Comparison of ENCODE assay signal across 1 cellular context in genomic region chr11:65817815-65818680, GRCh38.
TF ChIP-seq lines count a peak whose summit lies in the region.

No MANE protein-coding gene starts in this region.

TF ChIP-seq in K562, 482 proteins besides CTCF, POLR2A, EP300 and RAD21 (continued from another document and continues in another):
- TF ChIP-seq, protein P1, sequence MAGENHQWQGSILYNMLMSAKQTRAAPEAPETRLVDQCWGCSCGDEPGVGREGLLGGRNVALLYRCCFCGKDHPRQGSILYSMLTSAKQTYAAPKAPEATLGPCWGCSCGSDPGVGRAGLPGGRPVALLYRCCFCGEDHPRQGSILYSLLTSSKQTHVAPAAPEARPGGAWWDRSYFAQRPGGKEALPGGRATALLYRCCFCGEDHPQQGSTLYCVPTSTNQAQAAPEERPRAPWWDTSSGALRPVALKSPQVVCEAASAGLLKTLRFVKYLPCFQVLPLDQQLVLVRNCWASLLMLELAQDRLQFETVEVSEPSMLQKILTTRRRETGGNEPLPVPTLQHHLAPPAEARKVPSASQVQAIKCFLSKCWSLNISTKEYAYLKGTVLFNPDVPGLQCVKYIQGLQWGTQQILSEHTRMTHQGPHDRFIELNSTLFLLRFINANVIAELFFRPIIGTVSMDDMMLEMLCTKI (IDR thresholded peaks at IDR 0.05; ENCODE audit: partially characterized antibody): no peak
- TF ChIP-seq ZBTB8A (IDR thresholded peaks at IDR 0.05; ENCODE audit: partially characterized antibody) (no peak), CBX2 (IDR thresholded peaks at IDR 0.05; ENCODE audit: insufficient read depth, low read length, poor library complexity, severe bottlenecking) (no peak), SMAD1 (IDR thresholded peaks at IDR 0.05; ENCODE audit: low read depth, low read length, partially characterized antibody) (no peak), HNRNPH1 (optimal IDR thresholded peaks at IDR 0.05; ENCODE audit: low read depth, low read length) (no peak), RBM34 (IDR thresholded peaks at IDR 0.05; ENCODE audit: borderline replicate concordance, insufficient read depth, low read length) (no peak), HSF4 (CRISPR knock-in tag; IDR thresholded peaks at IDR 0.05; ENCODE audit: borderline replicate concordance) (no peak), MEF2D (tag; conservative IDR thresholded peaks at IDR 0.05; ENCODE audit: low read depth) (no peak), PTBP1 (IDR thresholded peaks at IDR 0.05; ENCODE audit: low read depth, low read length) (0 out of 2 replicates have a peak, but pooled peaks have one; percentile 40), RBM22 (IDR thresholded peaks at IDR 0.05; ENCODE audit: low read depth, low read length, poor library complexity, severe bottlenecking) (no peak), ZNF778 (CRISPR knock-in tag; IDR thresholded peaks at IDR 0.05) (no peak), ZNF609 (CRISPR knock-in tag; IDR thresholded peaks at IDR 0.05; ENCODE audit: borderline replicate concordance) (no peak; the same call in 1 of the 2 replicates), CBX3 (IDR thresholded peaks at IDR 0.05; ENCODE audit: borderline replicate concordance in 1 of 2, low read length in 2 of 2) (peak in 1 of 2 experiments; percentile 80; a peak in 1 of 3 replicates), PCBP1 (IDR thresholded peaks at IDR 0.05; ENCODE audit: low read depth, low read length, poor library complexity, severe bottlenecking) (no peak), POLR2G (IDR thresholded peaks at IDR 0.05; ENCODE audit: low read depth, low read length) (peak; percentile 67), HMGN3 (IDR thresholded peaks at IDR 0.05; ENCODE audit: borderline replicate concordance, extremely low read depth, insufficient read length, low read depth, low read length) (peak; percentile 75), ZKSCAN3 (CRISPR knock-in tag; IDR thresholded peaks at IDR 0.05) (no peak), PHTF2 (CRISPR knock-in tag; IDR thresholded peaks at IDR 0.05) (no peak), DPF2 (IDR thresholded peaks at IDR 0.05) (no peak), ZNF124 (CRISPR knock-in tag; IDR thresholded peaks at IDR 0.05) (no peak), ZNF707 (CRISPR knock-in tag; conservative IDR thresholded peaks at IDR 0.05) (no peak), GATA2 (CRISPR knock-in tag; IDR thresholded peaks at IDR 0.05) (no peak), THAP12 (CRISPR knock-in tag; IDR thresholded peaks at IDR 0.05) (peak; percentile 16; the same call in 1 of the 2 replicates), RUNX1 (IDR thresholded peaks at IDR 0.05; ENCODE audit: low read depth) (no peak), THRAP3 (IDR thresholded peaks at IDR 0.05; ENCODE audit: borderline replicate concordance) (no peak), NR2C2 (CRISPR knock-in tag; IDR thresholded peaks at IDR 0.05) (no peak), NR2C2 (tag; IDR thresholded peaks at IDR 0.05) (peak; percentile 84), HES1 (IDR thresholded peaks at IDR 0.05; ENCODE audit: low read depth) (no peak), RCOR1 (IDR thresholded peaks at IDR 0.05; ENCODE audit: borderline replicate concordance in 1 of 2, low read depth in 2 of 2, low read length in 2 of 2) (peak; percentile 48 to 95; a peak in 3 of 4 replicates), PPARD (CRISPR knock-in tag; IDR thresholded peaks at IDR 0.05) (no peak), ZKSCAN1 (IDR thresholded peaks at IDR 0.05; ENCODE audit: low read depth, low read length) (no peak), SMAD3 (CRISPR knock-in tag; conservative IDR thresholded peaks at IDR 0.05) (no peak), CHD4 (IDR thresholded peaks at IDR 0.05; ENCODE audit: insufficient read depth, insufficient replicate concordance, low read depth, low read length, poor library complexity, severe bottlenecking) (peak; percentile 96), SPI1 (IDR thresholded peaks at IDR 0.05; ENCODE audit: borderline replicate concordance, low read depth, low read length) (no peak)
- TF ChIP-seq, protein P2, sequence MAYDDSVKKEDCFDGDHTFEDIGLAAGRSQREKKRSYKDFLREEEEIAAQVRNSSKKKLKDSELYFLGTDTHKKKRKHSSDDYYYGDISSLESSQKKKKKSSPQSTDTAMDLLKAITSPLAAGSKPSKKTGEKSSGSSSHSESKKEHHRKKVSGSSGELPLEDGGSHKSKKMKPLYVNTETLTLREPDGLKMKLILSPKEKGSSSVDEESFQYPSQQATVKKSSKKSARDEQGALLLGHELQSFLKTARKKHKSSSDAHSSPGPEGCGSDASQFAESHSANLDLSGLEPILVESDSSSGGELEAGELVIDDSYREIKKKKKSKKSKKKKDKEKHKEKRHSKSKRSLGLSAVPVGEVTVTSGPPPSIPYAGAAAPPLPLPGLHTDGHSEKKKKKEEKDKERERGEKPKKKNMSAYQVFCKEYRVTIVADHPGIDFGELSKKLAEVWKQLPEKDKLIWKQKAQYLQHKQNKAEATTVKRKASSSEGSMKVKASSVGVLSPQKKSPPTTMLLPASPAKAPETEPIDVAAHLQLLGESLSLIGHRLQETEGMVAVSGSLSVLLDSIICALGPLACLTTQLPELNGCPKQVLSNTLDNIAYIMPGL (CRISPR knock-in tag; IDR thresholded peaks at IDR 0.05): peak; percentile 68; the same call in 1 of the 2 replicates
- TF ChIP-seq, protein P3, sequence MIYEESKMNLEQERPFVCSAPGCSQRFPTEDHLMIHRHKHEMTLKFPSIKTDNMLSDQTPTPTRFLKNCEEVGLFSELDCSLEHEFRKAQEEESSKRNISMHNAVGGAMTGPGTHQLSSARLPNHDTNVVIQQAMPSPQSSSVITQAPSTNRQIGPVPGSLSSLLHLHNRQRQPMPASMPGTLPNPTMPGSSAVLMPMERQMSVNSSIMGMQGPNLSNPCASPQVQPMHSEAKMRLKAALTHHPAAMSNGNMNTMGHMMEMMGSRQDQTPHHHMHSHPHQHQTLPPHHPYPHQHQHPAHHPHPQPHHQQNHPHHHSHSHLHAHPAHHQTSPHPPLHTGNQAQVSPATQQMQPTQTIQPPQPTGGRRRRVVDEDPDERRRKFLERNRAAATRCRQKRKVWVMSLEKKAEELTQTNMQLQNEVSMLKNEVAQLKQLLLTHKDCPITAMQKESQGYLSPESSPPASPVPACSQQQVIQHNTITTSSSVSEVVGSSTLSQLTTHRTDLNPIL (CRISPR knock-in tag; IDR thresholded peaks at IDR 0.05): no peak
- TF ChIP-seq, protein P4, sequence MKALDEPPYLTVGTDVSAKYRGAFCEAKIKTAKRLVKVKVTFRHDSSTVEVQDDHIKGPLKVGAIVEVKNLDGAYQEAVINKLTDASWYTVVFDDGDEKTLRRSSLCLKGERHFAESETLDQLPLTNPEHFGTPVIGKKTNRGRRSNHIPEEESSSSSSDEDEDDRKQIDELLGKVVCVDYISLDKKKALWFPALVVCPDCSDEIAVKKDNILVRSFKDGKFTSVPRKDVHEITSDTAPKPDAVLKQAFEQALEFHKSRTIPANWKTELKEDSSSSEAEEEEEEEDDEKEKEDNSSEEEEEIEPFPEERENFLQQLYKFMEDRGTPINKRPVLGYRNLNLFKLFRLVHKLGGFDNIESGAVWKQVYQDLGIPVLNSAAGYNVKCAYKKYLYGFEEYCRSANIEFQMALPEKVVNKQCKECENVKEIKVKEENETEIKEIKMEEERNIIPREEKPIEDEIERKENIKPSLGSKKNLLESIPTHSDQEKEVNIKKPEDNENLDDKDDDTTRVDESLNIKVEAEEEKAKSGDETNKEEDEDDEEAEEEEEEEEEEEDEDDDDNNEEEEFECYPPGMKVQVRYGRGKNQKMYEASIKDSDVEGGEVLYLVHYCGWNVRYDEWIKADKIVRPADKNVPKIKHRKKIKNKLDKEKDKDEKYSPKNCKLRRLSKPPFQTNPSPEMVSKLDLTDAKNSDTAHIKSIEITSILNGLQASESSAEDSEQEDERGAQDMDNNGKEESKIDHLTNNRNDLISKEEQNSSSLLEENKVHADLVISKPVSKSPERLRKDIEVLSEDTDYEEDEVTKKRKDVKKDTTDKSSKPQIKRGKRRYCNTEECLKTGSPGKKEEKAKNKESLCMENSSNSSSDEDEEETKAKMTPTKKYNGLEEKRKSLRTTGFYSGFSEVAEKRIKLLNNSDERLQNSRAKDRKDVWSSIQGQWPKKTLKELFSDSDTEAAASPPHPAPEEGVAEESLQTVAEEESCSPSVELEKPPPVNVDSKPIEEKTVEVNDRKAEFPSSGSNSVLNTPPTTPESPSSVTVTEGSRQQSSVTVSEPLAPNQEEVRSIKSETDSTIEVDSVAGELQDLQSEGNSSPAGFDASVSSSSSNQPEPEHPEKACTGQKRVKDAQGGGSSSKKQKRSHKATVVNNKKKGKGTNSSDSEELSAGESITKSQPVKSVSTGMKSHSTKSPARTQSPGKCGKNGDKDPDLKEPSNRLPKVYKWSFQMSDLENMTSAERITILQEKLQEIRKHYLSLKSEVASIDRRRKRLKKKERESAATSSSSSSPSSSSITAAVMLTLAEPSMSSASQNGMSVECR (CRISPR knock-in tag; IDR thresholded peaks at IDR 0.05): peak; percentile 47; the same call in 1 of the 2 replicates
- TF ChIP-seq, protein P5, sequence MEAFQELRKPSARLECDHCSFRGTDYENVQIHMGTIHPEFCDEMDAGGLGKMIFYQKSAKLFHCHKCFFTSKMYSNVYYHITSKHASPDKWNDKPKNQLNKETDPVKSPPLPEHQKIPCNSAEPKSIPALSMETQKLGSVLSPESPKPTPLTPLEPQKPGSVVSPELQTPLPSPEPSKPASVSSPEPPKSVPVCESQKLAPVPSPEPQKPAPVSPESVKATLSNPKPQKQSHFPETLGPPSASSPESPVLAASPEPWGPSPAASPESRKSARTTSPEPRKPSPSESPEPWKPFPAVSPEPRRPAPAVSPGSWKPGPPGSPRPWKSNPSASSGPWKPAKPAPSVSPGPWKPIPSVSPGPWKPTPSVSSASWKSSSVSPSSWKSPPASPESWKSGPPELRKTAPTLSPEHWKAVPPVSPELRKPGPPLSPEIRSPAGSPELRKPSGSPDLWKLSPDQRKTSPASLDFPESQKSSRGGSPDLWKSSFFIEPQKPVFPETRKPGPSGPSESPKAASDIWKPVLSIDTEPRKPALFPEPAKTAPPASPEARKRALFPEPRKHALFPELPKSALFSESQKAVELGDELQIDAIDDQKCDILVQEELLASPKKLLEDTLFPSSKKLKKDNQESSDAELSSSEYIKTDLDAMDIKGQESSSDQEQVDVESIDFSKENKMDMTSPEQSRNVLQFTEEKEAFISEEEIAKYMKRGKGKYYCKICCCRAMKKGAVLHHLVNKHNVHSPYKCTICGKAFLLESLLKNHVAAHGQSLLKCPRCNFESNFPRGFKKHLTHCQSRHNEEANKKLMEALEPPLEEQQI (IDR thresholded peaks at IDR 0.05): no peak
